ENCODE assay signal across 15 cellular contexts in the genomic region with DNA sequence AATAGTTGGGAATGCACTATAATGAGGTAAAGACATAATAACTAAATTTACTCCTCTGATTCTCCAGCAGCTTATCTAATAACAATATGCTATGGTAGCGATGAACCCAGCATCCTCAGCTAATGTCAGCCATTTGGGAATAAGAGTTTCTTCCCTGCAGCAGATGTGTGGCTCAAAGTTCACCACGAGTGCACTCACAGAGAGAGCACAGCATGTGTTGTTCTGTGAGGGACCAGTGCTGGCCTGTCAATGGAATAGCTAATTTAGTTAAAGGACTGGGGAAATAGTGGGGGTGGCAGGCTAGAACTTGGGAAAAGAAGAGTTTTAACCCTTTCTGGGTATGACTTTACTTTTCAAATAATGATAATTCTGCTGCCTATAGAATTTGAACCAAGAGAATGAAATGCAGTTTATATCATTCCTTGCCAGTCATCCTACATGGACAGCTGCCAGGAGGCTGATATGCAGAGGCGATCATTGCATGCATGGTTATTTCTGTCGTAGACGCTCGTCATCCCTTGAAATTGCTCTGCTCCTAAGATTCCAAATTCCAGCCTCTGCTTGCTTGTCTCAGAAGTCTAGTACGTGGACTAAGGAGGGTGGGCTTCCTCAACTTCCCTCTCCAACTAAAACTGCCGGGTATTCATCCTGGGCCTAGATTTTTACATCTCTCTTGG.
A peak's percentile ranks its signal among the peaks of the same experiment; 100 is the strongest.
DNase-seq lines count a peak whose midpoint lies in the region; ATAC-seq, FAIRE-seq and TF ChIP-seq lines count a peak whose summit lies in the region.
"Had no signal": no experiment of that assay in that cellular context is flagged by ENCODE, and none has a peak within 500 bp of the region (broad histone marks: within the 10 kb centered on the region; RNA-seq: fewer than 3 reads in every experiment).

No MANE protein-coding gene starts in this region.

- H3K27me3 ChIP-seq in H7 (ENCODE audit: control insufficient read depth, insufficient read depth, low read length) (no peaks in the 10 kb centered on the region), astrocyte (ENCODE audit: insufficient read depth, low read length) (no peaks in the 10 kb centered on the region), left ventricle myocardium inferior (ENCODE audit: low read depth) (no peaks in the 10 kb centered on the region), gastrocnemius medialis (no peaks in the 10 kb centered on the region)
- H3K27me3 ChIP-seq in CD8-positive, alpha-beta memory T cell (ENCODE audit: insufficient read depth, low read length, poor library complexity, severe bottlenecking), result no peaks in the 10 kb centered on the region
- H3K27me3 ChIP-seq: SJSA1 had no signal

- H3K4me1 ChIP-seq in astrocyte (ENCODE audit: insufficient read depth, low read length) (peaks cover 1% of the 10 kb centered on the region), left ventricle myocardium inferior (peaks cover 48% of the 10 kb centered on the region), gastrocnemius medialis (peaks cover 21 to 27% of the 10 kb centered on the region in 2 donors)
- no peaks in the 10 kb centered on the region for H3K4me1 ChIP-seq in CD8-positive, alpha-beta memory T cell (ENCODE audit: insufficient read depth, low read length)
- H3K4me1 ChIP-seq: SJSA1 had no signal

- H3K4me2 ChIP-seq in astrocyte (ENCODE audit: low read length), result no peak overlapping the region

- peak; percentile 85 to 88 for ATAC-seq in gastrocnemius medialis
- no peak for ATAC-seq in natural killer cell treated with Interleukin-12 subunit alpha and Interleukin-12 subunit beta and Interleukin-15 and Interleukin-18, amount 100 ng/mL, for 72 hours
- ATAC-seq: stimulated activated naive B cell treated with anti-CD40 and anti-IgM and Interleukin-4, amounts not matched to agents 10 μg/mL and 1 μg/mL and 100 μg/mL, for 72 hours had no signal

- intact Hi-C loops in left ventricle myocardium inferior (cut with micrococcal nuclease) (no loop called here), gastrocnemius medialis (cut with DNase I; ENCODE audit: low total_unique reads) (no loop called here)

- POLR2A ChIA-PET in CD8-positive, alpha-beta memory T cell (lab: Charles Lee), result no interaction called here

- H3K27me3 Mint-ChIP-seq in astrocyte (ENCODE audit: low read depth, unreplicated experiment), result no peaks in the 10 kb centered on the region
- peaks cover 9 to 14% of the 10 kb centered on the region in 2 donors for H3K27me3 Mint-ChIP-seq in natural killer cell treated with Interleukin-12 subunit alpha and Interleukin-12 subunit beta and Interleukin-15 and Interleukin-18, amount 100 ng/mL, for 72 hours
- no peaks in the 10 kb centered on the region for H3K27me3 Mint-ChIP-seq in CD8-positive, alpha-beta memory T cell
- H3K27me3 Mint-ChIP-seq: IgD-negative memory B cell; stimulated activated naive B cell treated with anti-CD40 and anti-IgM and Interleukin-4, amounts not matched to agents 10 μg/mL and 1 μg/mL and 100 μg/mL, for 72 hours had no signal

- TF ChIP-seq CTCF in astrocyte (IDR thresholded peaks at IDR 0.05; ENCODE audit: insufficient read depth, low read depth, low read length), result no peak
- no peak for TF ChIP-seq CTCF in left ventricle myocardium inferior (IDR thresholded peaks at IDR 0.05; ENCODE audit: borderline replicate concordance)
- no peak for TF ChIP-seq CTCF in gastrocnemius medialis (IDR thresholded peaks at IDR 0.05 in 4 of 5, conservative IDR thresholded peaks at IDR 0.05 in 1 of 5)

- no peak overlapping the region for H3K27ac Mint-ChIP-seq in astrocyte (ENCODE audit: unreplicated experiment)
- peak overlapping the region in 1 of 2 donors; percentile 65 for H3K27ac Mint-ChIP-seq in natural killer cell treated with Interleukin-12 subunit alpha and Interleukin-12 subunit beta and Interleukin-15 and Interleukin-18, amount 100 ng/mL, for 72 hours
- H3K27ac Mint-ChIP-seq in CD8-positive, alpha-beta memory T cell, result no peak overlapping the region
- H3K27ac Mint-ChIP-seq: IgD-negative memory B cell; stimulated activated naive B cell treated with anti-CD40 and anti-IgM and Interleukin-4, amounts not matched to agents 10 μg/mL and 1 μg/mL and 100 μg/mL, for 72 hours had no signal

- no peaks in the 10 kb centered on the region for H3K36me3 Mint-ChIP-seq in astrocyte (ENCODE audit: low read depth, unreplicated experiment)
- peaks cover 5% of the 10 kb centered on the region for H3K36me3 Mint-ChIP-seq in natural killer cell treated with Interleukin-12 subunit alpha and Interleukin-12 subunit beta and Interleukin-15 and Interleukin-18, amount 100 ng/mL, for 72 hours
- H3K36me3 Mint-ChIP-seq in CD8-positive, alpha-beta memory T cell, result peaks cover 0 to 6% (median 0%) of the 10 kb centered on the region in 3 donors

- no peak overlapping the region for H3K4me3 Mint-ChIP-seq in astrocyte (ENCODE audit: unreplicated experiment)
- H3K4me3 Mint-ChIP-seq in natural killer cell treated with Interleukin-12 subunit alpha and Interleukin-12 subunit beta and Interleukin-15 and Interleukin-18, amount 100 ng/mL, for 72 hours, result no peak overlapping the region
- H3K4me3 Mint-ChIP-seq in CD8-positive, alpha-beta memory T cell, result no peak overlapping the region
- H3K4me3 Mint-ChIP-seq: IgD-negative memory B cell; stimulated activated naive B cell treated with anti-CD40 and anti-IgM and Interleukin-4, amounts not matched to agents 10 μg/mL and 1 μg/mL and 100 μg/mL, for 72 hours had no signal

- H4K20me1 ChIP-seq in astrocyte (ENCODE audit: insufficient read depth, low read length), result no peaks in the 10 kb centered on the region

- DNase-seq in H7 (peak; percentile 11), astrocyte (ENCODE audit: low read depth) (peak; percentile 28), left ventricle myocardium inferior (peak; percentile 37), gastrocnemius medialis (peak; percentile 58 to 64), glomerular visceral epithelial cell (ENCODE audit: extremely low spot score) (no peak), NCI-H526 (lab: John Stamatoyannopoulos, UW) (no peak)
- no peak for DNase-seq in natural killer cell treated with Interleukin-12 subunit alpha and Interleukin-12 subunit beta and Interleukin-15 and Interleukin-18, amount 100 ng/mL, for 72 hours (ENCODE audit: low spot score)
- no peak for DNase-seq in CD8-positive, alpha-beta memory T cell
- DNase-seq: activated CD4-positive, alpha-beta T cell treated with anti-CD3 and anti-CD28 coated beads for 48 hours; activated effector memory CD4-positive, alpha-beta T cell treated with anti-CD3 and anti-CD28 coated beads, Interleukin-2, amount 50 U/mL, for 16 hours; dermis blood vessel endothelial cell; NCI-H510A; stimulated activated naive B cell treated with anti-CD40 and anti-IgM and Interleukin-4, amounts not matched to agents 10 μg/mL and 1 μg/mL and 100 μg/mL, for 72 hours had no signal

- no peak overlapping the region for H3K4me3 ChIP-seq in H7 (ENCODE audit: insufficient read depth, low read depth, low read length)
- no peak overlapping the region for H3K4me3 ChIP-seq in astrocyte (ENCODE audit: insufficient read depth, low read depth, low read length)
- no peak overlapping the region for H3K4me3 ChIP-seq in left ventricle myocardium inferior
- no peak overlapping the region for H3K4me3 ChIP-seq in gastrocnemius medialis
- no peak overlapping the region for H3K4me3 ChIP-seq in CD8-positive, alpha-beta memory T cell (ENCODE audit: low read length)
- H3K4me3 ChIP-seq: SJSA1 had no signal

- H3K27ac ChIP-seq in astrocyte (ENCODE audit: low read depth, low read length), result no peak overlapping the region
- peak overlapping the region; percentile 82 for H3K27ac ChIP-seq in left ventricle myocardium inferior (replicated peaks)
- H3K27ac ChIP-seq in gastrocnemius medialis, result peak overlapping the region; percentile 68 to 81 (median 77)
- H3K27ac ChIP-seq in CD8-positive, alpha-beta memory T cell (ENCODE audit: low read depth, low read length), result no peak overlapping the region
- H3K27ac ChIP-seq: SJSA1 had no signal

- H3K36me3 ChIP-seq in H7 (replicated peaks; ENCODE audit: control insufficient read depth, insufficient read depth, low read length) (no peaks in the 10 kb centered on the region), astrocyte (ENCODE audit: insufficient read depth, low read length) (no peaks in the 10 kb centered on the region), left ventricle myocardium inferior (no peaks in the 10 kb centered on the region), gastrocnemius medialis (no peaks in the 10 kb centered on the region)
- H3K36me3 ChIP-seq in CD8-positive, alpha-beta memory T cell (ENCODE audit: insufficient read depth, low read length), result no peaks in the 10 kb centered on the region
- H3K36me3 ChIP-seq: SJSA1 had no signal

- H3K4me1 Mint-ChIP-seq in astrocyte (ENCODE audit: low read depth, unreplicated experiment), result peaks cover 4% of the 10 kb centered on the region
- peaks cover 0 to 4% of the 10 kb centered on the region in 2 donors for H3K4me1 Mint-ChIP-seq in natural killer cell treated with Interleukin-12 subunit alpha and Interleukin-12 subunit beta and Interleukin-15 and Interleukin-18, amount 100 ng/mL, for 72 hours (ENCODE audit: low read depth in 2 of 2)
- no peaks in the 10 kb centered on the region for H3K4me1 Mint-ChIP-seq in CD8-positive, alpha-beta memory T cell

- peak overlapping the region; percentile 9 for H2AFZ ChIP-seq in astrocyte (ENCODE audit: low read depth, low read length)

- in situ Hi-C loops in gastrocnemius medialis (cut with MboI; ENCODE audit: low sequenced_read_pairs in 4 of 4), result no loop called here

- H3K9me3 Mint-ChIP-seq in astrocyte (ENCODE audit: unreplicated experiment), result peaks cover 3% of the 10 kb centered on the region
- H3K9me3 Mint-ChIP-seq in natural killer cell treated with Interleukin-12 subunit alpha and Interleukin-12 subunit beta and Interleukin-15 and Interleukin-18, amount 100 ng/mL, for 72 hours, result peaks cover 4% of the 10 kb centered on the region
- peaks cover 0 to 4% (median 2%) of the 10 kb centered on the region in 5 donors for H3K9me3 Mint-ChIP-seq in CD8-positive, alpha-beta memory T cell

- TF ChIP-seq POLR2A in gastrocnemius medialis (IDR thresholded peaks at IDR 0.05), result no peak

- H3K9ac ChIP-seq in astrocyte (ENCODE audit: low read length), result no peak overlapping the region

- H3K9me3 ChIP-seq in astrocyte (ENCODE audit: insufficient read depth, low read depth, low read length) (no peaks in the 10 kb centered on the region), left ventricle myocardium inferior (replicated peaks) (no peaks in the 10 kb centered on the region), gastrocnemius medialis (no peaks in the 10 kb centered on the region)
- H3K9me3 ChIP-seq in CD8-positive, alpha-beta memory T cell (ENCODE audit: low read length), result no peaks in the 10 kb centered on the region
- H3K9me3 ChIP-seq: SJSA1 had no signal

- no peak for FAIRE-seq in astrocyte (lab: Jason Lieb, UNC)

- CTCF ChIA-PET in CD8-positive, alpha-beta memory T cell (lab: Charles Lee), result no interaction called here

- no peaks in the 10 kb centered on the region for H3K79me2 ChIP-seq in astrocyte (ENCODE audit: insufficient read depth, low read length)

Comparison
In these comparisons a context has a peak if more than half of its experiments do, and no peak if none do; other contexts are left out.
1. DNase-seq: peak in H7 (single experiment), astrocyte (single experiment), left ventricle myocardium inferior (single experiment) and gastrocnemius medialis (2 of 2); none in natural killer cell treated with Interleukin-12 subunit alpha and Interleukin-12 subunit beta and Interleukin-15 and Interleukin-18, amount 100 ng/mL, for 72 hours (single experiment), CD8-positive, alpha-beta memory T cell (0 of 5), glomerular visceral epithelial cell (single experiment) and NCI-H526 (0 of 2).
2. H3K27ac ChIP-seq: peak in left ventricle myocardium inferior (single experiment) and gastrocnemius medialis (4 of 4); none in astrocyte (single experiment) and CD8-positive, alpha-beta memory T cell (single experiment).
3. ATAC-seq: peak in gastrocnemius medialis (2 of 2); none in natural killer cell treated with Interleukin-12 subunit alpha and Interleukin-12 subunit beta and Interleukin-15 and Interleukin-18, amount 100 ng/mL, for 72 hours (0 of 2).